Comparison of ENCODE assay signal across 14 cellular contexts in the genomic region with DNA sequence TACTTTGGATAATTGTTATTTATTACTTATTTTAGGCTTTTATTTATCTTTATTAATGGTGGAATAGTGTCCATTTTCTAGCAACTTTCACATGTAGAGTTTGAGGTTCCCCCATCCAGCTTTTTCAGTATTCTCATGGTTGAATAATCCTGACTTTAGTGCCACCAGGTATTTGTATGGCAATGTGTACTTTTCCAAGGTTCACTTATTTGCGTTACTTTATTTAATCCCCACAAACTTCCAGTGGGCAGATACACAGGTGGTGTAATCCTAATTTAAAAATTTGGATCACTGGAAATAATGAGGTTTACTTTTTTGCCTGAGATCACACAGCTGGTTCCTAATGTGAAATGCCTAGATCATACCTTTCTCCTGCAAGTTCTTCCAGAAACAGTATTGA. TPM values are rescaled to one million over a fixed set of nuclear protein-coding genes. Genes with fewer than 3 reads are reported as not detected.
DNase-seq lines count a peak whose midpoint lies in the region; ATAC-seq and TF ChIP-seq lines count a peak whose summit lies in the region.
"Had no signal": no experiment of that assay in that cellular context is flagged by ENCODE, and none has a peak within 500 bp of the region (broad histone marks: within the 10 kb centered on the region; RNA-seq: fewer than 3 reads in every experiment).

No MANE protein-coding gene starts in this region.

- H3K27ac Mint-ChIP-seq in WTC11, result 0 out of 2 replicates have a peak overlapping the region, but pooled peaks have one; percentile 50
- peak overlapping the region; percentile 90 for H3K27ac Mint-ChIP-seq in stimulated activated naive B cell treated with anti-CD40 and anti-IgM and Interleukin-4, amounts not matched to agents 10 μg/mL and 1 μg/mL and 100 μg/mL, for 72 hours

- no peak for TF ChIP-seq EP300 in suprapubic skin (IDR thresholded peaks at IDR 0.05)

- WGBS in heart right ventricle, 2 donors, result 98 to 99% methylated on average over 1 of the region's 1 CpG
- WGBS in suprapubic skin, result 86% methylated on average over 1 of the region's 1 CpG
- WGBS in lower leg skin, 2 donors, result 83 to 89% methylated on average over 1 of the region's 1 CpG

- no peaks in the 10 kb centered on the region for H3K9me3 ChIP-seq in left ventricle myocardium inferior (replicated peaks)
- no peaks in the 10 kb centered on the region for H3K9me3 ChIP-seq in heart right ventricle
- no peaks in the 10 kb centered on the region for H3K9me3 ChIP-seq in endocrine pancreas (ENCODE audit: control insufficient read depth, low read length)
- no peaks in the 10 kb centered on the region for H3K9me3 ChIP-seq in suprapubic skin
- H3K9me3 ChIP-seq: gastroesophageal sphincter, pancreas had no signal

- intact Hi-C loops in left ventricle myocardium inferior (cut with micrococcal nuclease), result no loop called here
- intact Hi-C loops in heart right ventricle (cut with DNase I), result no loop called here
- intact Hi-C loops in lower leg skin (cut with DNase I; ENCODE audit: low total_unique reads), result no loop called here

- DNase-seq in left ventricle myocardium inferior (no peak), heart right ventricle (no peak), WTC11 (ENCODE audit: low spot score) (no peak), suprapubic skin (ENCODE audit: low spot score in 2 of 2) (no peak), lower leg skin (ENCODE audit: low spot score in 2 of 2) (no peak)
- DNase-seq in stimulated activated naive B cell treated with anti-CD40 and anti-IgM and Interleukin-4, amounts not matched to agents 10 μg/mL and 1 μg/mL and 100 μg/mL, for 72 hours, result no peak
- DNase-seq: NCI-H2081, NCI-H510A, pancreas, Right ventricle myocardium superior, T-cell had no signal

- H3K4me1 ChIP-seq in left ventricle myocardium inferior (peaks cover 64% of the 10 kb centered on the region), heart right ventricle (peaks cover 0 to 95% (median 25%) of the 10 kb centered on the region in 9 donors), endocrine pancreas (ENCODE audit: control insufficient read depth, insufficient read depth, low read length) (peaks cover 19% of the 10 kb centered on the region), suprapubic skin (no peaks in the 10 kb centered on the region)

- CTCF ChIA-PET in WTC11 (lab: Charles Lee), result interaction anchor here (0.5 to 5.0 kb wide), 19 partner anchors 10 to 776 kb away, joined by 3 to 41 read pairs (median 5); a partner anchor contains a TSS

- H3K27ac ChIP-seq in left ventricle myocardium inferior (replicated peaks) (peak overlapping the region; percentile 57), heart right ventricle (peak overlapping the region in 3 of 10 donors; percentile 1 to 63 (median 41)), suprapubic skin (no peak overlapping the region)
- H3K27ac ChIP-seq: gastroesophageal sphincter, pancreas had no signal

- TF ChIP-seq CTCF in left ventricle myocardium inferior (IDR thresholded peaks at IDR 0.05; ENCODE audit: borderline replicate concordance), result no peak
- TF ChIP-seq CTCF in heart right ventricle (IDR thresholded peaks at IDR 0.05), result no peak
- no peak for TF ChIP-seq CTCF in WTC11 (IDR thresholded peaks at IDR 0.05)
- no peak for TF ChIP-seq CTCF in suprapubic skin (IDR thresholded peaks at IDR 0.05)
- no peak for TF ChIP-seq CTCF in lower leg skin (IDR thresholded peaks at IDR 0.05)

- no peaks in the 10 kb centered on the region for H3K36me3 Mint-ChIP-seq in WTC11
- H3K36me3 Mint-ChIP-seq in stimulated activated naive B cell treated with anti-CD40 and anti-IgM and Interleukin-4, amounts not matched to agents 10 μg/mL and 1 μg/mL and 100 μg/mL, for 72 hours, result peaks cover 18 to 26% of the 10 kb centered on the region in 2 donors

- TF ChIP-seq POLR2A in suprapubic skin (IDR thresholded peaks at IDR 0.05) (no peak), lower leg skin (IDR thresholded peaks at IDR 0.05) (no peak)

- no peaks in the 10 kb centered on the region for H3K27me3 ChIP-seq in left ventricle myocardium inferior (ENCODE audit: low read depth)
- H3K27me3 ChIP-seq in heart right ventricle, result no peaks in the 10 kb centered on the region
- H3K27me3 ChIP-seq in endocrine pancreas (ENCODE audit: control insufficient read depth, insufficient read depth, low read length), result no peaks in the 10 kb centered on the region
- H3K27me3 ChIP-seq in suprapubic skin, result no peaks in the 10 kb centered on the region
- H3K27me3 ChIP-seq: gastroesophageal sphincter, pancreas had no signal

- H3K36me3 ChIP-seq in left ventricle myocardium inferior, result peaks cover 26% of the 10 kb centered on the region
- peaks cover 0 to 61% (median 3%) of the 10 kb centered on the region in 9 donors for H3K36me3 ChIP-seq in heart right ventricle
- no peaks in the 10 kb centered on the region for H3K36me3 ChIP-seq in endocrine pancreas (ENCODE audit: control insufficient read depth, insufficient read depth, low read length)
- peaks cover 10% of the 10 kb centered on the region for H3K36me3 ChIP-seq in suprapubic skin
- H3K36me3 ChIP-seq: pancreas had no signal

- H3K9me3 Mint-ChIP-seq in WTC11, result no peaks in the 10 kb centered on the region
- peaks cover 0 to 3% of the 10 kb centered on the region in 2 donors for H3K9me3 Mint-ChIP-seq in stimulated activated naive B cell treated with anti-CD40 and anti-IgM and Interleukin-4, amounts not matched to agents 10 μg/mL and 1 μg/mL and 100 μg/mL, for 72 hours
- H3K9me3 Mint-ChIP-seq: T-cell had no signal

- H3K27me3 Mint-ChIP-seq in WTC11 (ENCODE audit: low read depth), result no peaks in the 10 kb centered on the region
- no peaks in the 10 kb centered on the region for H3K27me3 Mint-ChIP-seq in stimulated activated naive B cell treated with anti-CD40 and anti-IgM and Interleukin-4, amounts not matched to agents 10 μg/mL and 1 μg/mL and 100 μg/mL, for 72 hours
- H3K27me3 Mint-ChIP-seq: T-cell had no signal

- POLR2A ChIA-PET in WTC11 (lab: Charles Lee), result no interaction called here

- no peak overlapping the region for H3K9ac ChIP-seq in endocrine pancreas (ENCODE audit: control insufficient read depth, insufficient read depth, low read length)

- ATAC-seq in heart right ventricle (no peak), WTC11 (no peak), HG02973 (IDR thresholded peaks at IDR 0.05; ENCODE audit: unreplicated experiment) (no peak)
- ATAC-seq in stimulated activated naive B cell treated with anti-CD40 and anti-IgM and Interleukin-4, amounts not matched to agents 10 μg/mL and 1 μg/mL and 100 μg/mL, for 72 hours (replicated peaks), result no peak
- ATAC-seq: gastroesophageal sphincter had no signal

- no peak overlapping the region for H3K4me3 ChIP-seq in left ventricle myocardium inferior
- no peak overlapping the region for H3K4me3 ChIP-seq in heart right ventricle
- peak overlapping the region; percentile 60 for H3K4me3 ChIP-seq in endocrine pancreas (ENCODE audit: control insufficient read depth, insufficient read depth, low read length)
- no peak overlapping the region for H3K4me3 ChIP-seq in suprapubic skin
- H3K4me3 ChIP-seq in lower leg skin (ENCODE audit: low read depth, poor library complexity, severe bottlenecking), result no peak overlapping the region
- H3K4me3 ChIP-seq: gastroesophageal sphincter, pancreas had no signal

- no peak overlapping the region for H3K4me3 Mint-ChIP-seq in WTC11
- H3K4me3 Mint-ChIP-seq in stimulated activated naive B cell treated with anti-CD40 and anti-IgM and Interleukin-4, amounts not matched to agents 10 μg/mL and 1 μg/mL and 100 μg/mL, for 72 hours, result peak overlapping the region in 1 of 2 donors; percentile 41

- H3K4me1 Mint-ChIP-seq in WTC11, result peaks cover 60% of the 10 kb centered on the region
- H3K4me1 Mint-ChIP-seq in stimulated activated naive B cell treated with anti-CD40 and anti-IgM and Interleukin-4, amounts not matched to agents 10 μg/mL and 1 μg/mL and 100 μg/mL, for 72 hours, result peaks cover 26 to 34% of the 10 kb centered on the region in 2 donors

TF ChIP-seq in WTC11, 78 proteins besides CTCF, POLR2A, EP300 and RAD21 (continues in another document):
- TF ChIP-seq TEAD1 (CRISPR knock-in tag; IDR thresholded peaks at IDR 0.05), result no peak
- TF ChIP-seq, protein P1, sequence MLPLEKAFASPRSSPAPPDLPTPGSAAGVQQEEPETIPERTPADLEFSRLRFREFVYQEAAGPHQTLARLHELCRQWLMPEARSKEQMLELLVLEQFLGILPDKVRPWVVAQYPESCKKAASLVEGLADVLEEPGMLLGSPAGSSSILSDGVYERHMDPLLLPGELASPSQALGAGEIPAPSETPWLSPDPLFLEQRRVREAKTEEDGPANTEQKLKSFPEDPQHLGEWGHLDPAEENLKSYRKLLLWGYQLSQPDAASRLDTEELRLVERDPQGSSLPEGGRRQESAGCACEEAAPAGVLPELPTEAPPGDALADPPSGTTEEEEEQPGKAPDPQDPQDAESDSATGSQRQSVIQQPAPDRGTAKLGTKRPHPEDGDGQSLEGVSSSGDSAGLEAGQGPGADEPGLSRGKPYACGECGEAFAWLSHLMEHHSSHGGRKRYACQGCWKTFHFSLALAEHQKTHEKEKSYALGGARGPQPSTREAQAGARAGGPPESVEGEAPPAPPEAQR (CRISPR knock-in tag; IDR thresholded peaks at IDR 0.05), result no peak
- no peak for TF ChIP-seq TCF7 (CRISPR knock-in tag; IDR thresholded peaks at IDR 0.05; ENCODE audit: low read depth)
- TF ChIP-seq, protein P2, sequence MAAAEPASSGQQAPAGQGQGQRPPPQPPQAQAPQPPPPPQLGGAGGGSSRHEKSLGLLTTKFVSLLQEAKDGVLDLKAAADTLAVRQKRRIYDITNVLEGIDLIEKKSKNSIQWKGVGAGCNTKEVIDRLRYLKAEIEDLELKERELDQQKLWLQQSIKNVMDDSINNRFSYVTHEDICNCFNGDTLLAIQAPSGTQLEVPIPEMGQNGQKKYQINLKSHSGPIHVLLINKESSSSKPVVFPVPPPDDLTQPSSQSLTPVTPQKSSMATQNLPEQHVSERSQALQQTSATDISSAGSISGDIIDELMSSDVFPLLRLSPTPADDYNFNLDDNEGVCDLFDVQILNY (CRISPR knock-in tag; IDR thresholded peaks at IDR 0.05), result no peak
- TF ChIP-seq, protein P3, sequence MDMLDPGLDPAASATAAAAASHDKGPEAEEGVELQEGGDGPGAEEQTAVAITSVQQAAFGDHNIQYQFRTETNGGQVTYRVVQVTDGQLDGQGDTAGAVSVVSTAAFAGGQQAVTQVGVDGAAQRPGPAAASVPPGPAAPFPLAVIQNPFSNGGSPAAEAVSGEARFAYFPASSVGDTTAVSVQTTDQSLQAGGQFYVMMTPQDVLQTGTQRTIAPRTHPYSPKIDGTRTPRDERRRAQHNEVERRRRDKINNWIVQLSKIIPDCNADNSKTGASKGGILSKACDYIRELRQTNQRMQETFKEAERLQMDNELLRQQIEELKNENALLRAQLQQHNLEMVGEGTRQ (CRISPR knock-in tag; IDR thresholded peaks at IDR 0.05), result no peak
- no peak for TF ChIP-seq CREM (CRISPR knock-in tag; IDR thresholded peaks at IDR 0.05)
- TF ChIP-seq JAZF1 (CRISPR knock-in tag; IDR thresholded peaks at IDR 0.05), result no peak
- no peak for TF ChIP-seq ZNF671 (CRISPR knock-in tag; IDR thresholded peaks at IDR 0.05)

RNA-seq across cellular contexts. Expression of a gene that starts 30.5 kb away (rescaled TPM):
- total RNA-seq in left ventricle myocardium inferior (30.2 TPM), heart right ventricle (10 to 100 TPM; 22.7 to 41.5 (median 28.4) TPM), WTC11 (2021) (30.2 to 32.0 TPM (median 31.2 TPM) in 3 replicates), suprapubic skin (100 to 1,000 TPM in 3 of 4 donors, 10 to 100 TPM in 1; 83.3 to 116 (median 111) TPM), lower leg skin (10 to 100 TPM; 66.8 to 82.0 (median 75.1) TPM)
- polyA plus RNA-seq in heart right ventricle, result 10 to 100 TPM in 1 of 2 donors, 1 to 10 TPM in 1; 9.3 to 18.9 TPM
